25 cellular contexts compared by ENCODE assay signal in the genomic region with DNA sequence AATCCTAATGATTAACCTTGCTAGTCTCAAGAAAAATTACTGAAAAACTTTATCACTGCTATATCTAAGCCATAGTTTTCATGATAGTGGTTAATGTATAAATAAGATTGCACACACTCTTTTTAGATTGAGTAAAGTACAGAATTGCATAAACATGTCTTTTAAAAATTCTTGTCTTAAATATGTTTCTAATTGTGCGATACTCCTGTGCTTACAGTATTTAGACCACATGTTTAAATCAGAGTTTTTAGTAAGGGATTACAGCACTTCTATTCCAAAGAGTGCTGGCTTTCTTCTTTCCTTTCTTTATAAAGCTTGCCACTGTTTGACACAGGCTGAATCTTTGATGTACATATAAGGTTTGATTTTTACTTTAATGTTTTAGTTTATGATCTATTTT. TPM values are rescaled to one million over a fixed set of nuclear protein-coding genes. Genes with fewer than 3 reads are reported as not detected.
DNase-seq lines count a peak whose midpoint lies in the region; ATAC-seq, FAIRE-seq and TF ChIP-seq lines count a peak whose summit lies in the region.
"Had no signal": no experiment of that assay in that cellular context is flagged by ENCODE, and none has a peak within 500 bp of the region (broad histone marks: within the 10 kb centered on the region; RNA-seq: fewer than 3 reads in every experiment).

No MANE protein-coding gene starts in this region.

- no peaks in the 10 kb centered on the region for H3K79me2 ChIP-seq in endothelial cell of umbilical vein (ENCODE audit: control insufficient read depth, insufficient read depth, low read length)
- H3K79me2 ChIP-seq in osteoblast (ENCODE audit: insufficient read depth, low read length), result no peaks in the 10 kb centered on the region

- POLR2A ChIA-PET in BJ (lab: Charles Lee) (no interaction called here), Panc1 (lab: Charles Lee) (no interaction called here), endothelial cell of umbilical vein (lab: Charles Lee) (no interaction called here)

- H3K27me3 ChIP-seq in BJ (ENCODE audit: control insufficient read depth, insufficient read depth, low read length) (no peaks in the 10 kb centered on the region; the same call in 1 of the 2 replicates), Panc1 (ENCODE audit: control insufficient read depth, insufficient read depth, low read length) (no peaks in the 10 kb centered on the region), endothelial cell of umbilical vein (ENCODE audit: control insufficient read depth in 2 of 2, insufficient read depth in 2 of 2, low read length in 2 of 2) (no peaks in the 10 kb centered on the region), osteoblast (ENCODE audit: insufficient read depth, low read length) (no peaks in the 10 kb centered on the region)
- H3K27me3 ChIP-seq: gastroesophageal sphincter, stomach, upper lobe of right lung had no signal

- no peak overlapping the region for H3K4me3 ChIP-seq in BJ (ENCODE audit: low read depth, low read length)
- H3K4me3 ChIP-seq in Panc1 (ENCODE audit: low read depth in 2 of 2, low read length in 2 of 2), result no peak overlapping the region
- no peak overlapping the region for H3K4me3 ChIP-seq in endothelial cell of umbilical vein (replicated peaks in 1 of 3; ENCODE audit: insufficient read depth in 1 of 3, low read depth in 1 of 3, low read length in 3 of 3)
- H3K4me3 ChIP-seq in osteoblast (ENCODE audit: insufficient read depth, low read length), result no peak overlapping the region
- H3K4me3 ChIP-seq: gastroesophageal sphincter, stomach, upper lobe of right lung had no signal

- no peaks in the 10 kb centered on the region for H3K9me1 ChIP-seq in endothelial cell of umbilical vein (replicated peaks; ENCODE audit: control insufficient read depth, extremely low read depth, insufficient read depth, low read length)

- peak; percentile 21 for DNase-seq in BJ (ENCODE audit: low read depth)
- DNase-seq in Panc1 (ENCODE audit: low read depth, low spot score), result no peak
- no peak for DNase-seq in endothelial cell of umbilical vein (ENCODE audit: low read depth, low spot score)
- DNase-seq in osteoblast (ENCODE audit: insufficient read length, low spot score, missing footprints), result no peak
- DNase-seq in urothelium cell line (ENCODE audit: low spot score), result no peak
- DNase-seq in Right ventricle myocardium inferior (ENCODE audit: missing footprints), result no peak
- DNase-seq: activated CD4-positive, alpha-beta T cell treated with anti-CD3 and anti-CD28 coated beads for 48 hours; activated CD8-positive, alpha-beta memory T cell treated with anti-CD3 and anti-CD28 coated beads, Interleukin-2, amount 10 ng/mL, durations not matched to agents 7 days and 5 days; activated naive CD4-positive, alpha-beta T cell treated with anti-CD3 and anti-CD28 coated beads, Interleukin-2, amount 50 U/mL, for 16 hours; anterior cingulate cortex; Kasumi-1; naive thymus-derived CD4-positive, alpha-beta T cell; NCI-H1048; NCI-H2029; NCI-H2227 treated with DMSO at 0.1 percent for 48 hours; NCI-H82; SHP77 treated with DMSO at 0.1 percent for 48 hours; stimulated activated CD4-positive, alpha-beta T cell treated with anti-CD3 and anti-CD28 coated beads, Interleukin-12 subunit alpha, Interleukin-12 subunit beta, amount 100 ng/mL, for 4 hours; stomach; upper lobe of right lung had no signal

- TF ChIP-seq POLR2A in endothelial cell of umbilical vein (IDR thresholded peaks at IDR 0.05; ENCODE audit: low read depth, low read length), result no peak

- peak overlapping the region; percentile 87 for H3K27ac ChIP-seq in Panc1 (ENCODE audit: low read length)
- H3K27ac ChIP-seq in endothelial cell of umbilical vein (ENCODE audit: insufficient read depth, low read depth, low read length), result peak overlapping the region; percentile 75
- H3K27ac ChIP-seq in osteoblast (ENCODE audit: low read depth, low read length), result peak overlapping the region; percentile 79
- H3K27ac ChIP-seq: gastroesophageal sphincter, stomach, upper lobe of right lung had no signal

- H3K36me3 ChIP-seq in BJ (ENCODE audit: control insufficient read depth, insufficient read depth, low read length), result no peaks in the 10 kb centered on the region
- no peaks in the 10 kb centered on the region for H3K36me3 ChIP-seq in Panc1 (ENCODE audit: control insufficient read depth, insufficient read depth, low read length)
- H3K36me3 ChIP-seq in endothelial cell of umbilical vein (ENCODE audit: control insufficient read depth in 2 of 2, extremely low read depth in 1 of 2, insufficient read depth in 2 of 2, low read length in 2 of 2), result no peaks in the 10 kb centered on the region
- no peaks in the 10 kb centered on the region for H3K36me3 ChIP-seq in osteoblast (ENCODE audit: insufficient read depth, low read length)
- H3K36me3 ChIP-seq: gastroesophageal sphincter, stomach, upper lobe of right lung had no signal

- CTCF ChIA-PET in BJ (lab: Yijun Ruan, JAX), result no interaction called here
- CTCF ChIA-PET in Panc1 (lab: Charles Lee), result no interaction called here
- CTCF ChIA-PET in endothelial cell of umbilical vein (lab: Charles Lee), result no interaction called here

- no TSS peak for BruUV-seq in Panc1 (replicated peaks; lab: Mats Ljungman, UMichigan)
- no TSS peak for BruUV-seq in endothelial cell of umbilical vein (replicated peaks; lab: Mats Ljungman, UMichigan)

- H3K9me3 ChIP-seq in Panc1 (ENCODE audit: control insufficient read depth, insufficient read depth, low read depth, low read length) (peaks cover 20% of the 10 kb centered on the region; the same call in 1 of the 2 replicates), endothelial cell of umbilical vein (replicated peaks; ENCODE audit: control insufficient read depth, insufficient read depth, low read length) (no peaks in the 10 kb centered on the region), osteoblast (ENCODE audit: low read depth, low read length) (no peaks in the 10 kb centered on the region)
- H3K9me3 ChIP-seq: gastroesophageal sphincter, stomach, upper lobe of right lung had no signal

- FAIRE-seq in endothelial cell of umbilical vein (lab: Jason Lieb, UNC), result no peak
- FAIRE-seq in urothelium cell line (lab: Jason Lieb, UNC), result no peak

- no peak overlapping the region for H2AFZ ChIP-seq in endothelial cell of umbilical vein (ENCODE audit: low read depth, low read length)
- H2AFZ ChIP-seq in osteoblast (ENCODE audit: low read length), result peak overlapping the region; percentile 56

- no peak for TF ChIP-seq CTCF in BJ (IDR thresholded peaks at IDR 0.05; ENCODE audit: insufficient read depth, low read depth, low read length)
- no peak for TF ChIP-seq CTCF in Panc1 (IDR thresholded peaks at IDR 0.05)
- no peak for TF ChIP-seq CTCF in endothelial cell of umbilical vein (IDR thresholded peaks at IDR 0.05; ENCODE audit: extremely low read depth in 1 of 2, insufficient read depth in 1 of 2, low read depth in 1 of 2, low read length in 2 of 2)
- TF ChIP-seq CTCF in osteoblast (IDR thresholded peaks at IDR 0.05; ENCODE audit: extremely low read depth, low read depth, low read length), result no peak

- H3K4me1 ChIP-seq in Panc1 (ENCODE audit: control insufficient read depth, insufficient read depth, low read length), result peaks cover 14% of the 10 kb centered on the region
- H3K4me1 ChIP-seq in endothelial cell of umbilical vein (ENCODE audit: control insufficient read depth, extremely low read depth, insufficient read depth, low read length), result peaks cover 19% of the 10 kb centered on the region
- peaks cover 26% of the 10 kb centered on the region for H3K4me1 ChIP-seq in osteoblast (ENCODE audit: insufficient read depth, low read length)
- H3K4me1 ChIP-seq: gastroesophageal sphincter, stomach, upper lobe of right lung had no signal

- ATAC-seq in Panc1 (no peak), GM21825 (IDR thresholded peaks at IDR 0.05; ENCODE audit: unreplicated experiment) (no peak), HG03521 (IDR thresholded peaks at IDR 0.05; ENCODE audit: unreplicated experiment) (no peak), Right ventricle myocardium inferior (no peak)
- ATAC-seq: activated CD8-positive, alpha-beta memory T cell treated with anti-CD3 and anti-CD28 coated beads, Interleukin-2, amount 10 ng/mL, durations not matched to agents 7 days and 5 days; gastroesophageal sphincter; naive thymus-derived CD4-positive, alpha-beta T cell; upper lobe of right lung had no signal

- H4K20me1 ChIP-seq in endothelial cell of umbilical vein (replicated peaks; ENCODE audit: control insufficient read depth, extremely low read depth, insufficient read depth, low read length), result no peaks in the 10 kb centered on the region
- no peaks in the 10 kb centered on the region for H4K20me1 ChIP-seq in osteoblast (ENCODE audit: insufficient read depth, low read length)

- dilution Hi-C loops in endothelial cell of umbilical vein (cut with MboI; ENCODE audit: extremely low pct_ligation_motif_present, low sequenced_read_pairs), result no loop called here

- in situ Hi-C loops in Panc1 (cut with HindIII; ENCODE audit: low pct_unique_long_range_greater_than_20kb, low sequenced_read_pairs), result no loop called here

- intact Hi-C loops in Panc1 (cut with micrococcal nuclease; ENCODE audit: unreplicated experiment) (no loop called here), endothelial cell of umbilical vein (cut with micrococcal nuclease) (loop anchor here (1.0 kb wide), 3 partner anchors 37 to 136 kb away; a partner anchor contains a TSS), Right ventricle myocardium inferior (cut with DNase I) (no loop called here)

- H3K4me2 ChIP-seq in endothelial cell of umbilical vein (ENCODE audit: insufficient read depth, low read length) (peak overlapping the region; percentile 80), osteoblast (ENCODE audit: insufficient read depth, low read length) (peak overlapping the region; percentile 69)

- H3K9ac ChIP-seq in endothelial cell of umbilical vein (replicated peaks; ENCODE audit: extremely low read depth, insufficient read depth, low read length), result peak overlapping the region; percentile 7

TF ChIP-seq in endothelial cell of umbilical vein, 7 proteins besides CTCF, POLR2A, EP300 and RAD21 (continues in another document):
- TF ChIP-seq GATA2 (IDR thresholded peaks at IDR 0.05; ENCODE audit: insufficient read depth, insufficient read length, low read depth, low read length) (no peak), FOS (IDR thresholded peaks at IDR 0.05; ENCODE audit: borderline replicate concordance, insufficient read depth, low read length) (no peak)

RNA-seq across cellular contexts. Expression of a gene that starts 36.8 kb away (rescaled TPM):
- polyA plus RNA-seq in BJ (2011; rRNA removed) (0.09 and 0.12 TPM in 2 replicates), endothelial cell of umbilical vein (0.18 and 0.40 TPM in 2 replicates)
- polyA minus RNA-seq in BJ (2011; rRNA and poly(A)+ RNA removed), result 0.05 and 0.09 TPM in 2 replicates
- total RNA-seq in Panc1 (2021; ENCODE audit: unreplicated experiment) (8.7 TPM), endothelial cell of umbilical vein (1.1 and 2.3 TPM in 2 replicates), osteoblast (1.4 and 1.8 TPM in 2 replicates), Right ventricle myocardium inferior (0.05 TPM)
- polyA plus RNA-seq in Panc1 (2012; ENCODE audit: insufficient read length), result 5.3 TPM
- 0.27 and 0.49 TPM in 2 replicates for polyA plus RNA-seq in endothelial cell of umbilical vein (2011; cell fraction: cytosol; rRNA removed)
- polyA plus RNA-seq in endothelial cell of umbilical vein (2011; cell fraction: nucleus; rRNA removed), result 0.71 and 1.2 TPM in 2 replicates
- 0.63 and 1.6 TPM in 2 replicates for polyA plus RNA-seq in endothelial cell of umbilical vein (2012)
- polyA minus RNA-seq in endothelial cell of umbilical vein, result 0.41 and 0.70 TPM in 2 replicates
- polyA minus RNA-seq in endothelial cell of umbilical vein (2011; cell fraction: cytosol; rRNA and poly(A)+ RNA removed), result not detected
- polyA minus RNA-seq in endothelial cell of umbilical vein (2011; cell fraction: nucleus; rRNA and poly(A)+ RNA removed), result 1.6 and 2.1 TPM in 2 replicates
- total RNA-seq: activated CD8-positive, alpha-beta memory T cell treated with anti-CD3 and anti-CD28 coated beads, Interleukin-2, amount 10 ng/mL, durations not matched to agents 7 days and 5 days; OCI-LY7; T-helper 1 cell treated with Interleukin-12 subunit alpha and Interleukin-12 subunit beta and Interleukin-4 antibody, amounts not matched to agents 30 ng/mL and 1 ng/mL, for 36 hours had no signal
- polyA plus RNA-seq: naive thymus-derived CD4-positive, alpha-beta T cell had no signal
